Comparison of ENCODE assay signal across 8 cellular contexts in genomic region chr15:45521596-45522167, GRCh38. TPM values are rescaled to one million over a fixed set of nuclear protein-coding genes. Genes with fewer than 3 reads are reported as not detected.
DNase-seq lines count a peak whose midpoint lies in the region; ATAC-seq and TF ChIP-seq lines count a peak whose summit lies in the region.

No MANE protein-coding gene starts in this region.

- H3K27ac ChIP-seq in gastroesophageal sphincter (peak overlapping the region; percentile 88 to 96 (median 94)), prostate gland (peak overlapping the region; percentile 91 to 95)

- H3K4me1 ChIP-seq in gastroesophageal sphincter (peaks cover 2 to 51% (median 7%) of the 10 kb centered on the region in 3 donors), prostate gland (replicated peaks) (no peaks in the 10 kb centered on the region)

- no peaks in the 10 kb centered on the region for H3K27me3 ChIP-seq in gastroesophageal sphincter
- no peaks in the 10 kb centered on the region for H3K27me3 ChIP-seq in prostate gland (replicated peaks; ENCODE audit: insufficient read depth)

- H3K4me3 ChIP-seq in WI38 (ENCODE audit: low read depth, low read length): peak overlapping the region; percentile 65
- H3K4me3 ChIP-seq in gastroesophageal sphincter: peak overlapping the region; percentile 89 to 92
- peak overlapping the region; percentile 71 to 75 for H3K4me3 ChIP-seq in prostate gland

- DNase-seq in NOMO-1 treated with DMSO at 0.1 percent for 48 hours (lab: John Stamatoyannopoulos, UW; ENCODE audit: unreplicated experiment) (peak; percentile 73), NOMO-1 treated with dmso at 0.1 percent for 144 hours (lab: John Stamatoyannopoulos, UW; ENCODE audit: unreplicated experiment) (no peak), prostate gland (ENCODE audit: low spot score) (peak; percentile 32), NCI-H446 treated with DMSO at 0.1 percent for 48 hours (lab: John Stamatoyannopoulos, UW) (no peak), T1000 (lab: John Stamatoyannopoulos, UW) (no peak)

- WGBS in gastroesophageal sphincter (ENCODE audit: low coverage in 1 of 2), 2 donors: 9 to 14% methylated on average over 7 to 10 of the region's 15 CpGs
- WGBS in prostate gland: 3% methylated on average over 15 of the region's 15 CpGs

- H3K9me3 ChIP-seq in gastroesophageal sphincter (no peaks in the 10 kb centered on the region), prostate gland (no peaks in the 10 kb centered on the region)

- H3K36me3 ChIP-seq in gastroesophageal sphincter (peaks cover 0 to 6% of the 10 kb centered on the region in 2 donors), prostate gland (peaks cover 0 to 1% of the 10 kb centered on the region in 2 donors)

- ATAC-seq in HG03432 (IDR thresholded peaks at IDR 0.05; ENCODE audit: unreplicated experiment) (peak; percentile 12), gastroesophageal sphincter (no peak)

- intact Hi-C loops in prostate gland (cut with DNase I): loop anchor here (1.0 to 10.0 kb wide), 2 partner anchors 65 to 93 kb away; no protein-coding TSS in a partner anchor

- no peak for TF ChIP-seq EP300 in gastroesophageal sphincter (IDR thresholded peaks at IDR 0.05)

- no peak for TF ChIP-seq POLR2A in gastroesophageal sphincter (IDR thresholded peaks at IDR 0.05)
- TF ChIP-seq POLR2A in prostate gland (IDR thresholded peaks at IDR 0.05): no peak

- no peak for TF ChIP-seq CTCF in WI38 (IDR thresholded peaks at IDR 0.05; ENCODE audit: low read depth, low read length)
- TF ChIP-seq CTCF in gastroesophageal sphincter (IDR thresholded peaks at IDR 0.05): no peak
- no peak for TF ChIP-seq CTCF in prostate gland (IDR thresholded peaks at IDR 0.05)

RNA-seq across cellular contexts. Expression of gene SLC30A4, which starts 0.9 kb away (rescaled TPM):
- total RNA-seq in gastroesophageal sphincter (10 to 100 TPM in 3 of 4 donors, 1 to 10 TPM in 1; 9.7 to 14.6 (median 12.2) TPM), prostate gland (100 to 1,000 TPM in 1 of 2 donors, 10 to 100 TPM in 1; 42.9 to 233 TPM)

Comparison
In these comparisons a context has a peak if more than half of its experiments do, and no peak if none do; other contexts are left out.
1. DNase-seq: peak in NOMO-1 treated with DMSO at 0.1 percent for 48 hours (single experiment) and prostate gland (single experiment); none in NOMO-1 treated with dmso at 0.1 percent for 144 hours (single experiment), NCI-H446 treated with DMSO at 0.1 percent for 48 hours (single experiment) and T1000 (single experiment).
2. Peak in every context shown above with its lines, with median percentiles within 50 percentile points of each other: H3K4me3 ChIP-seq.